Comparison of ENCODE assay signal across 25 cellular contexts in the genomic region with DNA sequence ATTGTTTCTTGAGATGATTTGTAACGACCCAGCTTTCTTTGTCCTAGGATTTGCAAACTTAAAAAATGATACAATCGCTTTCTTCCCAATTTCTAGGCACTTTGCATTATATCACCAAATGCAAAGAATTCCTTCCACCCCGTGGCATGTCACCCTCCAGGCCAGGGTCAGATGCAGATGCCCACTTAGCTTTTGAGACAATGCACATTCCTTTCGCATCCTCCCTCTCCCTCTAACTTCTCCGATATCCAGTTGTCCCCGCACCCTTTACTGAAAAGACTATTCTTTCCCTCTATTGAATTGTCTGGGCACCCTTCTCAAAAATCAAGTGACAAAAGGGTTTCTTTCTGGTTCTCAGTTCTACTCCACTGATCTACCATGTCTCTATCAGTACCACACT.
"Had no signal": no experiment of that assay in that cellular context is flagged by ENCODE, and none has a peak within 500 bp of the region (broad histone marks: within the 10 kb centered on the region; RNA-seq: fewer than 3 reads in every experiment).

No MANE protein-coding gene starts in this region.

- H3K4me3 Mint-ChIP-seq: dendritic cell treated with granulocyte-macrophage colony-stimulating factor and Interleukin-4, amounts not matched to agents 40 ng/mL and 50 ng/mL, for 4 days; memory B cell; natural killer cell; stimulated activated naive CD8-positive, alpha-beta T cell treated with anti-CD3 and anti-CD28 coated beads, Interleukin-15, amount 100 ng/mL, for 72 hours had no signal

- H3K4me1 ChIP-seq: colonic mucosa, parathyroid adenoma, suprapubic skin, uterus had no signal

- H3K4me2 ChIP-seq: smooth muscle cell had no signal

- H3K27ac ChIP-seq: colonic mucosa, esophagus squamous epithelium, parathyroid adenoma, right atrium auricular region, suprapubic skin, transverse colon, upper lobe of right lung, uterus had no signal

- H3K36me3 Mint-ChIP-seq: natural killer cell had no signal

- H3K27me3 Mint-ChIP-seq: dendritic cell treated with granulocyte-macrophage colony-stimulating factor and Interleukin-4, amounts not matched to agents 40 ng/mL and 50 ng/mL, for 4 days; memory B cell; progenitor cell of endocrine pancreas; stimulated activated naive CD8-positive, alpha-beta T cell treated with anti-CD3 and anti-CD28 coated beads, Interleukin-15, amount 100 ng/mL, for 72 hours had no signal

- H3K36me3 ChIP-seq: colonic mucosa, esophagus squamous epithelium, right atrium auricular region, suprapubic skin, transverse colon, upper lobe of right lung, uterus had no signal

- H3K27me3 ChIP-seq: colonic mucosa, esophagus squamous epithelium, right atrium auricular region, suprapubic skin, transverse colon, upper lobe of right lung, uterus had no signal

- H3K9ac ChIP-seq: parathyroid adenoma had no signal

- H3K9me3 ChIP-seq: colonic mucosa, esophagus squamous epithelium, right atrium auricular region, suprapubic skin, transverse colon, upper lobe of right lung, uterus had no signal

- ATAC-seq: left lobe of liver; natural killer cell; stimulated activated naive CD8-positive, alpha-beta T cell treated with anti-CD3 and anti-CD28 coated beads, Interleukin-15, amount 100 ng/mL, for 72 hours; upper lobe of right lung had no signal

- H3K4me3 ChIP-seq: colonic mucosa, esophagus squamous epithelium, lung, right atrium auricular region, smooth muscle cell, suprapubic skin, transverse colon, upper lobe of right lung, uterus had no signal

- H2AFZ ChIP-seq: parathyroid adenoma had no signal

- DNase-seq: colonic mucosa; effector memory CD4-positive, alpha-beta T cell; erythroblast; esophagus squamous epithelium; foreskin melanocyte; hypothalamus; natural killer cell; stimulated activated CD4-positive, alpha-beta T cell treated with anti-CD3 and anti-CD28 coated beads, Interleukin-12 subunit alpha, Interleukin-12 subunit beta, amount 100 ng/mL, for 4 hours; stimulated activated CD4-positive, alpha-beta T cell treated with anti-CD3 and anti-CD28 coated beads, Interleukin-1b, Interleukin-23, amount 100 ng/mL, for 48 hours; stimulated activated CD4-positive, alpha-beta T cell treated with anti-CD3 and anti-CD28 coated beads, Interleukin-4, amount 100 ng/mL, for 1 hour; stimulated activated CD8-positive, alpha-beta memory T cell treated with anti-CD3 and anti-CD28 coated beads, Interleukin-4, amount 100 ng/mL, for 48 hours; stimulated activated naive CD4-positive, alpha-beta T cell; stimulated activated naive CD8-positive, alpha-beta T cell treated with anti-CD3 and anti-CD28 coated beads, Interleukin-15, amount 100 ng/mL, for 72 hours; transverse colon; upper lobe of right lung; uterus had no signal

- H3K27ac Mint-ChIP-seq: dendritic cell treated with granulocyte-macrophage colony-stimulating factor and Interleukin-4, amounts not matched to agents 40 ng/mL and 50 ng/mL, for 4 days; memory B cell; natural killer cell; progenitor cell of endocrine pancreas; stimulated activated naive CD8-positive, alpha-beta T cell treated with anti-CD3 and anti-CD28 coated beads, Interleukin-15, amount 100 ng/mL, for 72 hours had no signal

- H3K9me3 Mint-ChIP-seq: dendritic cell treated with granulocyte-macrophage colony-stimulating factor and Interleukin-4, amounts not matched to agents 40 ng/mL and 50 ng/mL, for 4 days; memory B cell; natural killer cell; stimulated activated naive CD8-positive, alpha-beta T cell treated with anti-CD3 and anti-CD28 coated beads, Interleukin-15, amount 100 ng/mL, for 72 hours had no signal
